ENCODE assay signal across 9 cellular contexts in genomic region chr18:34809697-34810096, GRCh38.
DNase-seq lines count a peak whose midpoint lies in the region; ATAC-seq and TF ChIP-seq lines count a peak whose summit lies in the region.
"Had no signal": no experiment of that assay in that cellular context is flagged by ENCODE, and none has a peak within 500 bp of the region (broad histone marks: within the 10 kb centered on the region; RNA-seq: fewer than 3 reads in every experiment).

No MANE protein-coding gene starts in this region.

- H3K36me3 ChIP-seq in HCT116 (ENCODE audit: control insufficient read depth in 1 of 2, insufficient read depth in 2 of 2, low read length in 2 of 2) (no peaks in the 10 kb centered on the region), aorta (ENCODE audit: control insufficient read depth in 1 of 2, insufficient read depth in 2 of 2, low read length in 1 of 2) (peaks cover 0 to 6% of the 10 kb centered on the region in 2 donors), spleen (peaks cover 0 to 10% (median 0%) of the 10 kb centered on the region in 6 donors)

- H2AFZ ChIP-seq in HCT116 (ENCODE audit: low read depth, low read length, poor library complexity, severe bottlenecking), result no peak overlapping the region

- peaks cover 7 to 25% of the 10 kb centered on the region in 2 experiments for H3K4me1 ChIP-seq in HCT116 (ENCODE audit: control insufficient read depth in 1 of 2, insufficient read depth in 2 of 2, low read length in 2 of 2)
- peaks cover 0 to 12% of the 10 kb centered on the region in 2 donors for H3K4me1 ChIP-seq in aorta (ENCODE audit: control insufficient read depth in 1 of 2, insufficient read depth in 2 of 2, low read length in 2 of 2)
- H3K4me1 ChIP-seq in spleen, result no peaks in the 10 kb centered on the region

- BruUV-seq in HCT116 (replicated peaks; lab: Mats Ljungman, UMichigan), result no TSS peak

- H3K4me2 ChIP-seq in HCT116 (ENCODE audit: low read length), result no peak overlapping the region

- intact Hi-C loops in HCT116 (cut with micrococcal nuclease) (no loop called here), aorta (cut with DNase I) (no loop called here), spleen (cut with DNase I; ENCODE audit: low total_unique reads) (no loop called here)

- no peaks in the 10 kb centered on the region for H3K9me2 ChIP-seq in HCT116 (ENCODE audit: insufficient read depth)

- DNase-seq in HCT116 (ENCODE audit: low read depth, low spot score) (peak; percentile 50), iPS-NIHi11 (ENCODE audit: low spot score) (peak; percentile 50), aorta (peak; percentile 50 to 78), spleen (no peak), NCI-H1048 (lab: John Stamatoyannopoulos, UW) (no peak)

- POLR2A ChIA-PET in HCT116 (lab: Charles Lee), result no interaction called here

- no peak overlapping the region for H3K9ac ChIP-seq in HCT116 (ENCODE audit: low read length)

- H4K20me1 ChIP-seq in HCT116 (ENCODE audit: insufficient read depth), result no peaks in the 10 kb centered on the region

- peak; percentile 42; the same call in 1 of the 2 replicates for TF ChIP-seq RAD21 in HCT116 (IDR thresholded peaks at IDR 0.05; ENCODE audit: low read depth)

- CTCF ChIA-PET in HCT116 (lab: Charles Lee), result interaction anchor here (0.6 to 1.7 kb wide), 10 partner anchors 10 to 214 kb away, joined by 3 to 11 read pairs (median 4); no protein-coding TSS in a partner anchor

- no peaks in the 10 kb centered on the region for H3K79me2 ChIP-seq in HCT116 (ENCODE audit: insufficient read depth, low read length)

- H3K4me3 ChIP-seq in HCT116 (replicated peaks in 1 of 2; ENCODE audit: low read depth in 1 of 2, low read length in 2 of 2), result no peak overlapping the region
- no peak overlapping the region for H3K4me3 ChIP-seq in WI38 (ENCODE audit: low read depth, low read length)
- H3K4me3 ChIP-seq in aorta (ENCODE audit: low read length in 2 of 2), result no peak overlapping the region
- H3K4me3 ChIP-seq in spleen, result no peak overlapping the region

- no peaks in the 10 kb centered on the region for H3K27me3 ChIP-seq in HCT116 (ENCODE audit: insufficient read depth, low read length)
- H3K27me3 ChIP-seq in aorta (ENCODE audit: control insufficient read depth in 1 of 2, insufficient read depth in 2 of 2, low read length in 1 of 2), result no peaks in the 10 kb centered on the region
- no peaks in the 10 kb centered on the region for H3K27me3 ChIP-seq in spleen (replicated peaks in 1 of 7)

- 15 to 21% methylated on average over 3 of the region's 3 CpGs for WGBS in aorta, 2 donors
- WGBS in spleen, 5 donors, result 63 to 70% (median 67%) methylated on average over 3 of the region's 3 CpGs

- ATAC-seq in HCT116 (peak; percentile 69), aorta (ENCODE audit: low FRiP score) (peak; percentile 66), GM19467 (IDR thresholded peaks at IDR 0.05; ENCODE audit: unreplicated experiment) (no peak)

- TF ChIP-seq CTCF in C4-2B (conservative IDR thresholded peaks at IDR 0.05) (peak; percentile 53), HCT116 (IDR thresholded peaks at IDR 0.05 in 2 of 3, conservative IDR thresholded peaks at IDR 0.05 in 1 of 3; ENCODE audit: borderline replicate concordance in 1 of 3, insufficient read depth in 1 of 3, low read depth in 2 of 3, low read length in 2 of 3) (peak; percentile 33 to 81 (median 72); a peak in 5 of 6 replicates), WI38 (IDR thresholded peaks at IDR 0.05; ENCODE audit: low read depth, low read length) (peak; percentile 52), spleen (IDR thresholded peaks at IDR 0.05 in 8 of 11, conservative IDR thresholded peaks at IDR 0.05 in 3 of 11) (peak in 2 of 11 experiments; percentile 18 to 23)

- H3K9me3 ChIP-seq in HCT116 (ENCODE audit: control insufficient read depth in 1 of 2, insufficient read depth in 1 of 2, low read depth in 1 of 2, low read length in 2 of 2) (no peaks in the 10 kb centered on the region), aorta (ENCODE audit: control insufficient read depth, low read length) (no peaks in the 10 kb centered on the region), spleen (no peaks in the 10 kb centered on the region)

- RAD21 ChIA-PET in HCT116 (lab: Charles Lee; ENCODE audit: low non-redundant PET in 1 of 2, low total read pairs in 2 of 2, uncharacterized antibody in 2 of 2, unreplicated experiment in 2 of 2), result no interaction called here

- TF ChIP-seq POLR2A in HCT116 (IDR thresholded peaks at IDR 0.05; ENCODE audit: borderline replicate concordance, extremely low read depth, insufficient read depth, insufficient read length) (no peak), spleen (IDR thresholded peaks at IDR 0.05) (no peak)

- H3K27ac ChIP-seq in C4-2B (no peak overlapping the region), HCT116 (ENCODE audit: low read depth, low read length) (no peak overlapping the region), aorta (ENCODE audit: low read depth in 1 of 2, low read length in 2 of 2) (no peak overlapping the region), spleen (no peak overlapping the region)
- H3K27ac ChIP-seq: epithelial cell of prostate had no signal

TF ChIP-seq in HCT116, 20 proteins besides CTCF, POLR2A, EP300 and RAD21:
- TF ChIP-seq SP1 (IDR thresholded peaks at IDR 0.05; ENCODE audit: low read depth), result no peak
- no peak for TF ChIP-seq ZNF274 (IDR thresholded peaks at IDR 0.05; ENCODE audit: low read depth, low read length)
- TF ChIP-seq YY1 (IDR thresholded peaks at IDR 0.05; ENCODE audit: extremely low read depth, insufficient replicate concordance, low read depth, low read length), result no peak
- TF ChIP-seq, protein P1, sequence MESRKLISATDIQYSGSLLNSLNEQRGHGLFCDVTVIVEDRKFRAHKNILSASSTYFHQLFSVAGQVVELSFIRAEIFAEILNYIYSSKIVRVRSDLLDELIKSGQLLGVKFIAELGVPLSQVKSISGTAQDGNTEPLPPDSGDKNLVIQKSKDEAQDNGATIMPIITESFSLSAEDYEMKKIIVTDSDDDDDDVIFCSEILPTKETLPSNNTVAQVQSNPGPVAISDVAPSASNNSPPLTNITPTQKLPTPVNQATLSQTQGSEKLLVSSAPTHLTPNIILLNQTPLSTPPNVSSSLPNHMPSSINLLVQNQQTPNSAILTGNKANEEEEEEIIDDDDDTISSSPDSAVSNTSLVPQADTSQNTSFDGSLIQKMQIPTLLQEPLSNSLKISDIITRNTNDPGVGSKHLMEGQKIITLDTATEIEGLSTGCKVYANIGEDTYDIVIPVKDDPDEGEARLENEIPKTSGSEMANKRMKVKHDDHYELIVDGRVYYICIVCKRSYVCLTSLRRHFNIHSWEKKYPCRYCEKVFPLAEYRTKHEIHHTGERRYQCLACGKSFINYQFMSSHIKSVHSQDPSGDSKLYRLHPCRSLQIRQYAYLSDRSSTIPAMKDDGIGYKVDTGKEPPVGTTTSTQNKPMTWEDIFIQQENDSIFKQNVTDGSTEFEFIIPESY (IDR thresholded peaks at IDR 0.05; ENCODE audit: extremely low read depth, insufficient replicate concordance, low read length), result no peak

Comparison
In these comparisons a context has a peak if more than half of its experiments do, and no peak if none do; other contexts are left out.
1. DNase-seq: peak in HCT116 (single experiment), iPS-NIHi11 (single experiment) and aorta (2 of 2); none in spleen (single experiment) and NCI-H1048 (single experiment).